ENCODE assay signal across 1 cellular context in genomic region chr18:9106800-9107574, GRCh38.
TF ChIP-seq lines count a peak whose summit lies in the region.

No MANE protein-coding gene starts in this region.

TF ChIP-seq in HepG2, 621 proteins besides CTCF, POLR2A, EP300 and RAD21 (continued from another document):
- peak; percentile 14 to 42; a peak in 1 of 4 replicates for TF ChIP-seq MAFK (conservative IDR thresholded peaks at IDR 0.05 in 1 of 2, IDR thresholded peaks at IDR 0.05 in 1 of 2; ENCODE audit: low read length in 2 of 2)
